1 cellular context compared by ENCODE assay signal in genomic region chr17:78728495-78728894, GRCh38.
TF ChIP-seq lines count a peak whose summit lies in the region.

No MANE protein-coding gene starts in this region.

TF ChIP-seq in GM12878, 131 proteins besides CTCF, POLR2A, EP300 and RAD21 (continued from another document):
- TF ChIP-seq CUX1 (IDR thresholded peaks at IDR 0.05; ENCODE audit: insufficient replicate concordance, low read depth, low read length): peak; percentile 30
- TF ChIP-seq HSF1 (IDR thresholded peaks at IDR 0.05; ENCODE audit: low read depth, low read length): no peak
- TF ChIP-seq POU2F2 (IDR thresholded peaks at IDR 0.05; ENCODE audit: borderline replicate concordance, low read depth, low read length): no peak
- no peak for TF ChIP-seq HDAC2 (IDR thresholded peaks at IDR 0.05)
- no peak for TF ChIP-seq IKZF1 (conservative IDR thresholded peaks at IDR 0.05)
- no peak for TF ChIP-seq FOS (IDR thresholded peaks at IDR 0.05; ENCODE audit: borderline replicate concordance, extremely low read depth, insufficient read length)
- no peak for TF ChIP-seq BCLAF1 (IDR thresholded peaks at IDR 0.05)
- TF ChIP-seq NR2C2 (IDR thresholded peaks at IDR 0.05; ENCODE audit: borderline replicate concordance, control insufficient read depth, insufficient read length, low read depth): no peak
- TF ChIP-seq CREB1 (IDR thresholded peaks at IDR 0.05; ENCODE audit: low read depth): no peak
- TF ChIP-seq SUPT20H (IDR thresholded peaks at IDR 0.05; ENCODE audit: borderline replicate concordance, control insufficient read depth, low read depth, low read length): no peak
